15 cellular contexts compared by ENCODE assay signal in genomic region chr14:40252817-40253447, GRCh38.
A peak's percentile ranks its signal among the peaks of the same experiment; 100 is the strongest.
DNase-seq lines count a peak whose midpoint lies in the region; TF ChIP-seq lines count a peak whose summit lies in the region.
"Had no signal": no experiment of that assay in that cellular context is flagged by ENCODE, and none has a peak within 500 bp of the region (broad histone marks: within the 10 kb centered on the region; RNA-seq: fewer than 3 reads in every experiment).

No MANE protein-coding gene starts in this region.

- H3K4ac ChIP-seq in mesendoderm (ENCODE audit: low read depth, low read length) = no peak overlapping the region

- H3K4me3 ChIP-seq in LNCaP clone FGC (ENCODE audit: low read depth, low read length) (no peak overlapping the region), mesendoderm (ENCODE audit: low read length) (no peak overlapping the region), SJCRH30 (no peak overlapping the region)
- H3K4me3 ChIP-seq: psoas muscle, spleen had no signal

- no peaks in the 10 kb centered on the region for H3K27me3 ChIP-seq in mesendoderm (ENCODE audit: insufficient read depth, low read length, poor library complexity)
- H3K27me3 ChIP-seq in SJCRH30 = no peaks in the 10 kb centered on the region
- H3K27me3 ChIP-seq: spleen had no signal

- H2AK5ac ChIP-seq in mesendoderm (ENCODE audit: low read length) = no peak overlapping the region

- DNase-seq in LNCaP clone FGC (ENCODE audit: low read depth) (no peak), SK-MEL-5 (ENCODE audit: low read depth, low spot score) (peak; percentile 40), mesendoderm (peak; percentile 65), SJCRH30 (no peak), globus pallidus (ENCODE audit: low spot score) (no peak)
- DNase-seq in effector CD8-positive, alpha-beta T cell (lab: John Stamatoyannopoulos, UW) = no peak
- DNase-seq: activated CD4-positive, alpha-beta T cell treated with anti-CD3 and anti-CD28 coated beads for 48 hours; activated CD8-positive, alpha-beta memory T cell treated with anti-CD3 and anti-CD28 coated beads, Interleukin-2, amount 50 U/mL, for 48 hours; anterior cingulate cortex; cerebellar nuclear complex; effector CD4-positive, alpha-beta T cell; KBM-7; spleen had no signal

- TF ChIP-seq CTCF in GM12872 (IDR thresholded peaks at IDR 0.05; ENCODE audit: insufficient read depth, low read depth, low read length) (0 out of 3 replicates have a peak, but pooled peaks have one; percentile 7), LNCaP clone FGC (IDR thresholded peaks at IDR 0.05; ENCODE audit: control insufficient read depth, extremely low read depth, insufficient read depth) (peak; percentile 26; the same call in 1 of the 2 replicates)

- H3K27ac ChIP-seq in mesendoderm (ENCODE audit: low read depth, low read length) (no peak overlapping the region), SJCRH30 (no peak overlapping the region)
- H3K27ac ChIP-seq: psoas muscle, spleen had no signal

- H2BK15ac ChIP-seq in mesendoderm (replicated peaks; ENCODE audit: low read depth) = no peak overlapping the region

- H3K56ac ChIP-seq in mesendoderm (ENCODE audit: low read length) = no peak overlapping the region

- no peak overlapping the region for H4K5ac ChIP-seq in mesendoderm (ENCODE audit: low read length)

- H3K4me1 ChIP-seq in mesendoderm (ENCODE audit: control insufficient read depth, low read depth, low read length) (no peaks in the 10 kb centered on the region), SJCRH30 (no peaks in the 10 kb centered on the region)
- H3K4me1 ChIP-seq: psoas muscle, spleen had no signal

- H2BK5ac ChIP-seq in mesendoderm (ENCODE audit: low read length) = no peak overlapping the region

- no peaks in the 10 kb centered on the region for H3K79me1 ChIP-seq in mesendoderm (ENCODE audit: low read length)

- H3K9me3 ChIP-seq in SJCRH30 (replicated peaks) = no peaks in the 10 kb centered on the region
- H3K9me3 ChIP-seq: psoas muscle had no signal

- no peak overlapping the region for H3K4me2 ChIP-seq in mesendoderm (ENCODE audit: low read length)

- H4K8ac ChIP-seq in mesendoderm (ENCODE audit: low read depth, low read length) = no peak overlapping the region

- H3K79me2 ChIP-seq in mesendoderm (ENCODE audit: control insufficient read depth, insufficient read depth, low read length) = no peaks in the 10 kb centered on the region

- no peak overlapping the region for H2BK120ac ChIP-seq in mesendoderm (ENCODE audit: low read depth, low read length)

- no peak overlapping the region for H3K18ac ChIP-seq in mesendoderm (ENCODE audit: low read length)

- no peak overlapping the region for H3K9ac ChIP-seq in mesendoderm (ENCODE audit: low read length)

- in situ Hi-C loops in SK-MEL-5 (cut with HindIII; ENCODE audit: low pct_unique_long_range_greater_than_20kb, low sequenced_read_pairs) = no loop called here

- WGBS in mesendoderm (ENCODE audit: extremely low coverage, insufficient coverage, low lambda C conversion rate) = no CpG with 5 or more reads among the region's 2 CpGs

- H3K36me3 ChIP-seq in mesendoderm (ENCODE audit: control insufficient read depth, insufficient read depth, low read length) = no peaks in the 10 kb centered on the region
- H3K36me3 ChIP-seq in SJCRH30 = no peaks in the 10 kb centered on the region
- H3K36me3 ChIP-seq: spleen had no signal

- H3K23ac ChIP-seq in mesendoderm (ENCODE audit: low read length) = no peak overlapping the region

Comparison
In these comparisons a context has a peak if more than half of its experiments do, and no peak if none do; other contexts are left out.
1. DNase-seq: peak in SK-MEL-5 (single experiment) and mesendoderm (single experiment); none in LNCaP clone FGC (single experiment), effector CD8-positive, alpha-beta T cell (single experiment), SJCRH30 (0 of 2) and globus pallidus (single experiment).